Comparison of ENCODE assay signal across 6 cellular contexts in the genomic region with DNA sequence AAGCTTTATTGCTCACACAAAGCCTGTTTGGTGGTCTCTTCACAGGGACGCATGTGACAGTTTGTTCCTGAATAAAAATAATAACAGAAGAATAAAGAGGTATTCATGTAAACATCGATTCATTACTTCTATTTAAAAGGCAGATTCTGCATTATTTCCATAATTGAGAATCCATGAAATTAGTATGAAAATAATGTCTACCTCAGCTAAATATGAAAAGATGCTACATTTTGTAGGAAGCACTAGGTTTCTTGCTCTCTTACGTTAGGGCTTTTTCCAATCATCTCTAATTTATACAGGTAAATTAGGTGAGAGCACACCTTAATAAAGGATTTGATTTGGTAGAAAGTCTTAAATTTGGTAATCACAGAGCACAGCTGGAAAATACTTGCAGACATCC.
DNase-seq lines count a peak whose midpoint lies in the region; ATAC-seq, FAIRE-seq and TF ChIP-seq lines count a peak whose summit lies in the region.
"Not testable (repeated sequence)": the region's sequence is repeated elsewhere in the genome, so short reads cannot be mapped to it uniquely, and the experiment has no call there.

No MANE protein-coding gene starts in this region.

- not testable (repeated sequence) for H2BK20ac ChIP-seq in IMR-90 (ENCODE audit: low read depth, low read length); H1 (ENCODE audit: low read length)

- not testable (repeated sequence) for H2AK5ac ChIP-seq in IMR-90 (ENCODE audit: low read depth, low read length); H1 (ENCODE audit: low read depth, low read length)

- not testable (repeated sequence) for FAIRE-seq in A549 (lab: Jason Lieb, UNC); K562 (lab: Jason Lieb, UNC); HepG2 (lab: Jason Lieb, UNC)
- peak; percentile 15 for FAIRE-seq in H54 (lab: Jason Lieb, UNC)
- peak; percentile 62 for FAIRE-seq in H1 (lab: Jason Lieb, UNC)

- dilution Hi-C loops in IMR-90 (cut with HindIII; ENCODE audit: low sequenced_read_pairs, unreplicated experiment) = not testable (repeated sequence)

- ATAC-seq in A549; IMR-90 (ENCODE audit: low read depth); K562; HepG2: not testable (repeated sequence)

- H3K9me1 ChIP-seq in IMR-90 (ENCODE audit: insufficient read depth, low read length); K562 (ENCODE audit: control insufficient read depth, insufficient read depth, low read length): not testable (repeated sequence)

- CTCF ChIA-PET in A549 (lab: Yijun Ruan, JAX); IMR-90 (lab: Yijun Ruan, JAX); K562 (lab: Yijun Ruan, JAX; ENCODE audit: low intra/inter-chr PET ratio); H1 (lab: Charles Lee; ENCODE audit: partially characterized antibody); HepG2 (lab: Yijun Ruan, JAX; ENCODE audit: low intra/inter-chr PET ratio, low total read pairs): not testable (repeated sequence)

- not testable (repeated sequence) for TF ChIP-seq POLR2A in A549 (IDR thresholded peaks at IDR 0.05; ENCODE audit: low read length); H54 (IDR thresholded peaks at IDR 0.05; ENCODE audit: low read depth, low read length); IMR-90 (IDR thresholded peaks at IDR 0.05; ENCODE audit: low read depth, low read length); K562 (conservative IDR thresholded peaks at IDR 0.05); H1 (IDR thresholded peaks at IDR 0.05; ENCODE audit: control extremely low read depth in 1 of 2, low read depth in 2 of 2, low read length in 2 of 2); HepG2 (IDR thresholded peaks at IDR 0.05; ENCODE audit: insufficient read depth in 1 of 2, low read depth in 2 of 2, low read length in 2 of 2)

- H3K36me3 ChIP-seq in IMR-90 (ENCODE audit: control insufficient read depth, insufficient read depth, low read length); K562 (ENCODE audit: control insufficient read depth, insufficient read depth, low read length); H1 (ENCODE audit: control insufficient read depth in 2 of 4, insufficient read depth in 4 of 4, low read length in 3 of 4); HepG2 (replicated peaks in 1 of 2; ENCODE audit: control insufficient read depth in 1 of 2, insufficient read depth in 2 of 2, low read length in 2 of 2): not testable (repeated sequence)

- H3K23ac ChIP-seq in IMR-90 (ENCODE audit: low read depth, low read length); H1 (ENCODE audit: insufficient read length): not testable (repeated sequence)

- not testable (repeated sequence) for H3K56ac ChIP-seq in IMR-90 (ENCODE audit: extremely low read depth, insufficient read depth, low read length); H1 (replicated peaks; ENCODE audit: insufficient read length, low read depth, low read length)

- H2BK5ac ChIP-seq in IMR-90 (ENCODE audit: low read depth, low read length, poor library complexity, severe bottlenecking); H1 (ENCODE audit: low read depth, low read length): not testable (repeated sequence)

- H4K91ac ChIP-seq in IMR-90 (ENCODE audit: insufficient read depth, low read depth, low read length); H1 (replicated peaks; ENCODE audit: insufficient read length, low read length): not testable (repeated sequence)

- TF ChIP-seq CTCF in A549 (IDR thresholded peaks at IDR 0.05); IMR-90 (conservative IDR thresholded peaks at IDR 0.05; ENCODE audit: low read depth, low read length); K562 (IDR thresholded peaks at IDR 0.05 in 2 of 3, conservative IDR thresholded peaks at IDR 0.05 in 1 of 3; ENCODE audit: insufficient read depth in 2 of 3, low read depth in 1 of 3, low read length in 3 of 3); H1 (IDR thresholded peaks at IDR 0.05; ENCODE audit: control extremely low read depth in 1 of 3, insufficient read depth in 1 of 3, low read depth in 1 of 3, low read length in 3 of 3); HepG2 (CRISPR knock-in tag; IDR thresholded peaks at IDR 0.05): not testable (repeated sequence)

- WGBS in A549 (ENCODE audit: missing lambda C conversion rate) = 37% methylated on average over 3 of the region's 3 CpGs
- no CpG with 5 or more reads among the region's 3 CpGs for WGBS in IMR-90 (ENCODE audit: extremely low coverage in 2 of 2, insufficient read length in 1 of 2), 2 experiments
- 0% methylated on average over 3 of the region's 3 CpGs for WGBS in K562 (ENCODE audit: insufficient coverage, low coverage, missing lambda C conversion rate)
- 94% methylated on average over 3 of the region's 3 CpGs; no CpG with 5 or more reads in 1 of the 2 experiments for WGBS in H1 (ENCODE audit: extremely low coverage in 1 of 2, insufficient coverage in 1 of 2, insufficient read length in 1 of 2, insufficient replicate concordance in 2 of 2, low coverage in 1 of 2, low lambda C conversion rate in 2 of 2, missing lambda C conversion rate in 1 of 2), 2 experiments
- 13% methylated on average over 3 of the region's 3 CpGs for WGBS in HepG2 (ENCODE audit: low lambda C conversion rate)

- intact Hi-C loops in IMR-90 (cut with micrococcal nuclease); K562 (cut with micrococcal nuclease); HepG2 (cut with micrococcal nuclease; ENCODE audit: unreplicated experiment): not testable (repeated sequence)

- not testable (repeated sequence) for H2BK15ac ChIP-seq in IMR-90 (ENCODE audit: low read depth, low read length); H1 (ENCODE audit: low read length)

- not testable (repeated sequence) for H4K8ac ChIP-seq in IMR-90 (ENCODE audit: low read depth in 2 of 2, low read length in 2 of 2); H1 (ENCODE audit: extremely low read depth, insufficient read depth, low read length)

- not testable (repeated sequence) for H3K14ac ChIP-seq in IMR-90 (replicated peaks; ENCODE audit: low read depth, low read length); H1 (ENCODE audit: insufficient read length)

- H2BK120ac ChIP-seq in IMR-90 (ENCODE audit: low read depth, low read length); H1 (replicated peaks; ENCODE audit: low read depth, low read length): not testable (repeated sequence)

- not testable (repeated sequence) for H4K20me1 ChIP-seq in IMR-90 (ENCODE audit: insufficient read depth, low read length); K562 (replicated peaks; ENCODE audit: control insufficient read depth, insufficient read depth, low read length); H1 (replicated peaks in 1 of 2; ENCODE audit: control insufficient read depth in 1 of 2, insufficient read depth in 2 of 2, low read length in 2 of 2); HepG2 (ENCODE audit: insufficient read depth, low read length)

- POLR2A ChIA-PET in A549 (lab: Yijun Ruan, JAX); IMR-90 (lab: Charles Lee; ENCODE audit: unreplicated experiment); K562 (lab: Yijun Ruan, JAX); H1 (lab: Charles Lee; ENCODE audit: partially characterized antibody); HepG2 (lab: Yijun Ruan, JAX): not testable (repeated sequence)

- not testable (repeated sequence) for H3K18ac ChIP-seq in IMR-90 (ENCODE audit: low read depth, low read length); H1 (ENCODE audit: extremely low read depth, low read length)

- TF ChIP-seq EP300 in A549 (IDR thresholded peaks at IDR 0.05); K562 (IDR thresholded peaks at IDR 0.05; ENCODE audit: low read length); H1 (IDR thresholded peaks at IDR 0.05; ENCODE audit: borderline replicate concordance in 1 of 2, low read depth in 2 of 2, low read length in 2 of 2); HepG2 (IDR thresholded peaks at IDR 0.05; ENCODE audit: low read depth in 2 of 2, low read length in 2 of 2); HepG2 (CRISPR knock-in tag; IDR thresholded peaks at IDR 0.05; ENCODE audit: borderline replicate concordance): not testable (repeated sequence)

- not testable (repeated sequence) for H3K4me2 ChIP-seq in A549; IMR-90 (ENCODE audit: low read depth, low read length); K562 (ENCODE audit: insufficient read depth, low read length); H1 (ENCODE audit: insufficient read depth in 1 of 2, low read depth in 2 of 2, low read length in 2 of 2); HepG2 (ENCODE audit: low read depth, low read length)

- H4K5ac ChIP-seq in IMR-90 (ENCODE audit: low read depth, low read length); H1 (ENCODE audit: insufficient read length, low read depth, low read length): not testable (repeated sequence)

- H3K27me3 ChIP-seq in IMR-90 (ENCODE audit: control insufficient read depth, insufficient read depth, low read length); K562 (ENCODE audit: control insufficient read depth in 2 of 2, insufficient read depth in 2 of 2, low read length in 2 of 2); H1 (replicated peaks in 1 of 4; ENCODE audit: control insufficient read depth in 3 of 4, extremely low read depth in 1 of 4, insufficient read depth in 3 of 4, low read length in 3 of 4); HepG2 (ENCODE audit: control insufficient read depth in 1 of 2, insufficient read depth in 2 of 2, low read length in 2 of 2): not testable (repeated sequence)

- not testable (repeated sequence) for H3K79me2 ChIP-seq in K562 (ENCODE audit: control insufficient read depth, insufficient read depth, low read length); H1 (ENCODE audit: control insufficient read depth in 1 of 2, insufficient read depth in 2 of 2, low read length in 2 of 2); HepG2 (ENCODE audit: insufficient read depth, low read length)

- not testable (repeated sequence) for TF ChIP-seq RAD21 in A549 (conservative IDR thresholded peaks at IDR 0.05 in 1 of 2, IDR thresholded peaks at IDR 0.05 in 1 of 2); IMR-90 (IDR thresholded peaks at IDR 0.05; ENCODE audit: low read length); K562 (CRISPR knock-in tag; conservative IDR thresholded peaks at IDR 0.05 in 1 of 2, IDR thresholded peaks at IDR 0.05 in 1 of 2); H1 (IDR thresholded peaks at IDR 0.05 in 1 of 2, conservative IDR thresholded peaks at IDR 0.05 in 1 of 2; ENCODE audit: low read depth in 2 of 2, low read length in 2 of 2); HepG2 (CRISPR knock-in tag; IDR thresholded peaks at IDR 0.05)

- not testable (repeated sequence) for H3K4me1 ChIP-seq in A549; IMR-90 (ENCODE audit: control insufficient read depth, insufficient read depth, low read length); K562 (replicated peaks in 1 of 2; ENCODE audit: control insufficient read depth in 2 of 2, insufficient read depth in 2 of 2, low read length in 2 of 2); H1 (replicated peaks in 1 of 4; ENCODE audit: control insufficient read depth in 3 of 4, insufficient read depth in 4 of 4, low read length in 3 of 4); HepG2 (ENCODE audit: insufficient read depth, low read length)

- H3K4me3 ChIP-seq in A549; IMR-90 (ENCODE audit: insufficient read depth, low read depth, low read length); K562; H1 (ENCODE audit: extremely low read depth in 1 of 4, insufficient read depth in 2 of 4, low read depth in 3 of 4, low read length in 4 of 4); HepG2 (replicated peaks in 1 of 3; ENCODE audit: insufficient read depth in 1 of 3, low read depth in 2 of 3, low read length in 3 of 3): not testable (repeated sequence)

- not testable (repeated sequence) for H2AK9ac ChIP-seq in IMR-90 (replicated peaks; ENCODE audit: low read depth, low read length, poor library complexity)

- not testable (repeated sequence) for H2AFZ ChIP-seq in IMR-90 (replicated peaks; ENCODE audit: low read length, poor library complexity); K562 (ENCODE audit: low read depth, low read length); H1 (ENCODE audit: low read length); HepG2 (ENCODE audit: low read length)

- in situ Hi-C loops in IMR-90 (cut with MboI; ENCODE audit: low sequenced_read_pairs); K562 (cut with MboI); HepG2 (cut with HindIII; ENCODE audit: extremely low pct_ligation_motif_present, low pct_unique_long_range_greater_than_20kb): not testable (repeated sequence)

- H3K27ac ChIP-seq in A549; IMR-90 (ENCODE audit: insufficient read depth, low read length); K562 (ENCODE audit: extremely low read depth, low read depth, low read length); H1 (ENCODE audit: low read depth, low read length); HepG2 (ENCODE audit: extremely low read length, insufficient read depth, low read length): not testable (repeated sequence)

- not testable (repeated sequence) for H3K79me1 ChIP-seq in IMR-90 (ENCODE audit: low read depth in 1 of 2, low read length in 2 of 2); H1 (ENCODE audit: low read depth, low read length)

- not testable (repeated sequence) for H3K23me2 ChIP-seq in H1 (ENCODE audit: low read depth, low read length)

- H3K9me3 ChIP-seq in A549; IMR-90 (ENCODE audit: control insufficient read depth, insufficient read depth, low read length); K562 (replicated peaks; ENCODE audit: control insufficient read depth, insufficient read depth, low read depth, low read length); H1 (ENCODE audit: insufficient read depth in 2 of 2, low read depth in 1 of 2, low read length in 1 of 2); HepG2 (ENCODE audit: low read length): not testable (repeated sequence)

- BruUV-seq in IMR-90 (replicated peaks; lab: Mats Ljungman, UMichigan); K562 (replicated peaks; lab: Mats Ljungman, UMichigan); HepG2 (replicated peaks; lab: Mats Ljungman, UMichigan): not testable (repeated sequence)

- H3K4ac ChIP-seq in IMR-90 (ENCODE audit: low read depth, low read length); H1 (replicated peaks; ENCODE audit: insufficient read length, low read depth, low read length): not testable (repeated sequence)

- not testable (repeated sequence) for DNase-seq in A549 (ENCODE audit: low read depth in 1 of 2, low spot score in 1 of 2); H54 (ENCODE audit: insufficient read length, low spot score); IMR-90; K562 (ENCODE audit: extremely low read depth in 1 of 4, low spot score in 3 of 4); H1 (ENCODE audit: low read depth in 1 of 2, low spot score in 2 of 2); HepG2 (ENCODE audit: low spot score)

- H3K9ac ChIP-seq in IMR-90 (ENCODE audit: low read depth, low read length); K562 (ENCODE audit: insufficient read depth in 1 of 2, low read depth in 2 of 2, low read length in 2 of 2); H1 (replicated peaks in 1 of 4; ENCODE audit: extremely low read depth in 1 of 4, low read depth in 3 of 4, low read length in 3 of 4); HepG2 (ENCODE audit: insufficient read depth, low read depth, low read length): not testable (repeated sequence)

- H2BK12ac ChIP-seq in H1 (ENCODE audit: low read depth, low read length) = not testable (repeated sequence)
